ENCODE assay signal across 8 cellular contexts in genomic region chr4:182916483-182917181, GRCh38. TPM values are rescaled to one million over a fixed set of nuclear protein-coding genes. Genes with fewer than 3 reads are reported as not detected.
DNase-seq lines count a peak whose midpoint lies in the region; ATAC-seq and TF ChIP-seq lines count a peak whose summit lies in the region.

No MANE protein-coding gene starts in this region.

- peak overlapping the region; percentile 11 for H2AFZ ChIP-seq in neuron (ENCODE audit: low read depth, low read length)

- no peaks in the 10 kb centered on the region for H3K27me3 ChIP-seq in neuron (ENCODE audit: insufficient read depth, low read length)

- peaks cover 15% of the 10 kb centered on the region for H3K4me1 ChIP-seq in neuron (ENCODE audit: insufficient read depth, low read length)

- peak; percentile 28 for ATAC-seq in HG02870 (IDR thresholded peaks at IDR 0.05; ENCODE audit: unreplicated experiment)

- H3K9me3 ChIP-seq in neuron (ENCODE audit: low read length) = no peaks in the 10 kb centered on the region

- DNase-seq in activated T-cell treated with anti-CD3 and anti-CD28 coated beads for 1 hour (ENCODE audit: low read depth) = peak; percentile 17
- DNase-seq in activated T-cell treated with anti-CD3 and anti-CD28 coated beads, Interleukin-2, amount 50 U/mL, for 1 hour = no peak
- DNase-seq in NCI-H2227 (lab: John Stamatoyannopoulos, UW; ENCODE audit: unreplicated experiment) = peak; percentile 40
- peak; percentile 18 for DNase-seq in activated T-cell treated with anti-CD3 and anti-CD28 coated beads for 48 hours (ENCODE audit: low read depth)
- DNase-seq in fibroblast of the aortic adventitia (ENCODE audit: low read depth) = peak; percentile 70
- peak; percentile 68 for DNase-seq in ureter (ENCODE audit: low spot score)

- H3K4me3 ChIP-seq in fibroblast of the aortic adventitia (ENCODE audit: low read depth, low read length) = peak overlapping the region; percentile 77
- H3K4me3 ChIP-seq in neuron (ENCODE audit: low read length) = peak overlapping the region; percentile 88

- TF ChIP-seq CTCF in fibroblast of the aortic adventitia (IDR thresholded peaks at IDR 0.05; ENCODE audit: insufficient read depth, low read length) = no peak

- peaks cover 33% of the 10 kb centered on the region for H3K36me3 ChIP-seq in neuron (ENCODE audit: insufficient read depth, low read length)

RNA-seq across cellular contexts. Expression of gene DCTD, which starts 0.6 kb away (rescaled TPM):
- total RNA-seq in fibroblast of the aortic adventitia (ENCODE audit: low replicate concordance) (91.2 and 111 TPM in 2 replicates), ureter (89.1 TPM)
